ENCODE assay signal across 1 cellular context in genomic region chr2:228102949-228103348, GRCh38.
TF ChIP-seq lines count a peak whose summit lies in the region.

No MANE protein-coding gene starts in this region.

TF ChIP-seq in GM23338, 12 proteins besides CTCF, POLR2A, EP300 and RAD21 (continued from another document):
- no peak for TF ChIP-seq ZNF462 (CRISPR knock-in tag; IDR thresholded peaks at IDR 0.05)
- no peak for TF ChIP-seq STAT1 (IDR thresholded peaks at IDR 0.05; ENCODE audit: unreplicated experiment)
- TF ChIP-seq JUNB (IDR thresholded peaks at IDR 0.05; ENCODE audit: unreplicated experiment) = no peak
- TF ChIP-seq ZNF114 (CRISPR knock-in tag; IDR thresholded peaks at IDR 0.05) = no peak
- no peak for TF ChIP-seq EZH2phosphoT487 (IDR thresholded peaks at IDR 0.05; ENCODE audit: unreplicated experiment)
